Comparison of ENCODE assay signal across 17 cellular contexts in genomic region chr18:2171840-2172625, GRCh38.
DNase-seq lines count a peak whose midpoint lies in the region; TF ChIP-seq lines count a peak whose summit lies in the region.
"Had no signal": no experiment of that assay in that cellular context is flagged by ENCODE, and none has a peak within 500 bp of the region (broad histone marks: within the 10 kb centered on the region; RNA-seq: fewer than 3 reads in every experiment).

No MANE protein-coding gene starts in this region.

- peaks cover 3% of the 10 kb centered on the region for H3K9me3 Mint-ChIP-seq in Calu3 (ENCODE audit: low read depth, unreplicated experiment)

- DNase-seq in Calu3 (no peak), epithelial cell of proximal tubule (ENCODE audit: low read depth) (peak; percentile 58), hepatic stellate cell (ENCODE audit: low spot score) (no peak), G401 (ENCODE audit: low spot score) (no peak), NCI-H2081 (lab: John Stamatoyannopoulos, UW) (no peak)
- no peak for DNase-seq in activated CD4-positive, alpha-beta T cell treated with anti-CD3 and anti-CD28 coated beads, Interleukin-2, amount 50 U/mL, for 1 hour
- DNase-seq: CD4-positive, alpha-beta memory T cell; DMS79; GDM1; GOT3; NCI-H1436; NCI-H1930; NCI-H345; NCI-H524 treated with DMSO at 0.1 percent for 48 hours had no signal

- in situ Hi-C loops in G401 (cut with HindIII; ENCODE audit: low sequenced_read_pairs), result no loop called here

- no peaks in the 10 kb centered on the region for H3K36me3 ChIP-seq in Loucy (ENCODE audit: insufficient read depth, low read length)
- no peaks in the 10 kb centered on the region for H3K36me3 ChIP-seq in neuron (ENCODE audit: insufficient read depth, low read length)

- H3F3A ChIP-seq in Loucy (ENCODE audit: low read depth), result no peaks in the 10 kb centered on the region

- no peak overlapping the region for H3K27ac Mint-ChIP-seq in Calu3 (ENCODE audit: unreplicated experiment)

- H3K27me3 ChIP-seq in Loucy (ENCODE audit: insufficient read depth, low read length, poor library complexity, severe bottlenecking) (no peaks in the 10 kb centered on the region), neuron (ENCODE audit: insufficient read depth, low read length) (no peaks in the 10 kb centered on the region)

- intact Hi-C loops in Calu3 (cut with micrococcal nuclease; ENCODE audit: unreplicated experiment), result no loop called here

- H2AFZ ChIP-seq in Loucy (ENCODE audit: low read length), result 0 out of 2 replicates have a peak overlapping the region, but pooled peaks have one; percentile 19
- H2AFZ ChIP-seq in neuron (ENCODE audit: low read depth, low read length), result peak overlapping the region; percentile 52

- peaks cover 23% of the 10 kb centered on the region for H3K4me1 Mint-ChIP-seq in Calu3 (ENCODE audit: low read depth, unreplicated experiment)
- H3K4me1 Mint-ChIP-seq: CD4-positive, alpha-beta memory T cell had no signal

- no peaks in the 10 kb centered on the region for H3K27me3 Mint-ChIP-seq in Calu3 (ENCODE audit: unreplicated experiment)

- no peak overlapping the region for H3K4me2 ChIP-seq in Loucy (ENCODE audit: low read depth, low read length, poor library complexity, severe bottlenecking)
- H3K4me2 ChIP-seq: KMS-11 had no signal

- CTCF ChIA-PET in Calu3 (lab: Charles Lee), result interaction anchor here (0.7 kb wide), 1 partner anchor 223 kb away, joined by 3 read pairs; no protein-coding TSS in a partner anchor

- TF ChIP-seq CTCF in Calu3 (IDR thresholded peaks at IDR 0.05; ENCODE audit: unreplicated experiment) (no peak), Loucy (conservative IDR thresholded peaks at IDR 0.05; ENCODE audit: low read length) (no peak), epithelial cell of proximal tubule (conservative IDR thresholded peaks at IDR 0.05; ENCODE audit: low read depth, low read length) (no peak)

- H3K4me3 ChIP-seq in Loucy (ENCODE audit: low read length, poor library complexity, severe bottlenecking) (no peak overlapping the region), epithelial cell of proximal tubule (ENCODE audit: low read depth, low read length) (no peak overlapping the region), neuron (ENCODE audit: low read length) (no peak overlapping the region)

- H3K4me3 Mint-ChIP-seq in Calu3 (ENCODE audit: low read depth, unreplicated experiment), result peak overlapping the region; percentile 10
- H3K4me3 Mint-ChIP-seq: CD4-positive, alpha-beta memory T cell had no signal

- no peaks in the 10 kb centered on the region for H3K9me2 ChIP-seq in Loucy (replicated peaks; ENCODE audit: low read depth, low read length)

- H3K9me3 ChIP-seq in Loucy (ENCODE audit: insufficient read depth, low read depth, low read length) (no peaks in the 10 kb centered on the region), neuron (ENCODE audit: low read length) (no peaks in the 10 kb centered on the region)

- no peaks in the 10 kb centered on the region for H3K79me2 ChIP-seq in Loucy (ENCODE audit: insufficient read depth, low read length)

- peaks cover 14% of the 10 kb centered on the region for H3K4me1 ChIP-seq in Loucy (ENCODE audit: insufficient read depth, low read length, poor library complexity, severe bottlenecking)
- peaks cover 35% of the 10 kb centered on the region for H3K4me1 ChIP-seq in neuron (ENCODE audit: insufficient read depth, low read length)

- no peaks in the 10 kb centered on the region for H4K20me1 ChIP-seq in Loucy (ENCODE audit: insufficient read depth, low read length, poor library complexity, severe bottlenecking)

- H3K9ac ChIP-seq in Loucy (ENCODE audit: low read depth, low read length, poor library complexity, severe bottlenecking), result no peak overlapping the region
- H3K9ac ChIP-seq: KMS-11 had no signal

- no TSS peak for BruUV-seq in Calu3 (replicated peaks; lab: Mats Ljungman, UMichigan)

- no peaks in the 10 kb centered on the region for H3K36me3 Mint-ChIP-seq in Calu3 (ENCODE audit: insufficient read depth, unreplicated experiment)
- H3K36me3 Mint-ChIP-seq: CD4-positive, alpha-beta memory T cell had no signal
